13 cellular contexts compared by ENCODE assay signal in genomic region chr1:94754101-94754500, GRCh38.
"Had no signal": no experiment of that assay in that cellular context is flagged by ENCODE, and none has a peak within 500 bp of the region (broad histone marks: within the 10 kb centered on the region; RNA-seq: fewer than 3 reads in every experiment).

No MANE protein-coding gene starts in this region.

- H3K36me3 ChIP-seq: ascending aorta, suprapubic skin had no signal

- H3K4me3 ChIP-seq: ascending aorta, skin epidermis, suprapubic skin had no signal

- H3K4me3 Mint-ChIP-seq: naive B cell had no signal

- DNase-seq: activated CD4-positive, alpha-beta T cell treated with anti-CD3 and anti-CD28 coated beads for 1 hour; activated CD4-positive, alpha-beta T cell treated with anti-CD3 and anti-CD28 coated beads, Interleukin-2, amount 50 U/mL, for 4 hours; activated naive CD4-positive, alpha-beta T cell; activated T-cell treated with anti-CD3 and anti-CD28 coated beads for 4 hours; erythroblast; naive B cell; posterior cingulate gyrus; retina; stimulated activated CD4-positive, alpha-beta T cell treated with anti-CD3 and anti-CD28 coated beads, Interleukin-4, amount 100 ng/mL, for 24 hours; stimulated activated naive CD4-positive, alpha-beta T cell treated with Interleukin-2 at 50 U/mL for 16 hours had no signal

- H3K4me1 Mint-ChIP-seq: naive B cell had no signal

- H3K27ac ChIP-seq: suprapubic skin had no signal

- H3K27me3 ChIP-seq: ascending aorta, suprapubic skin had no signal

- H3K9me3 ChIP-seq: suprapubic skin had no signal
